Comparison of ENCODE assay signal across 8 cellular contexts in genomic region chr14:32940066-32940651, GRCh38. TPM values are rescaled to one million over a fixed set of nuclear protein-coding genes. Genes with fewer than 3 reads are reported as not detected.
DNase-seq lines count a peak whose midpoint lies in the region; ATAC-seq and TF ChIP-seq lines count a peak whose summit lies in the region.

No MANE protein-coding gene starts in this region.

- TF ChIP-seq EP300 in tibial nerve (IDR thresholded peaks at IDR 0.05), result peak in 1 of 2 donors; percentile 1

- H3K9me3 ChIP-seq in A673 (ENCODE audit: low read depth, low read length, poor library complexity, severe bottlenecking) (no peaks in the 10 kb centered on the region), ascending aorta (no peaks in the 10 kb centered on the region), tibial nerve (no peaks in the 10 kb centered on the region)

- CTCF ChIA-PET in A673 (lab: Charles Lee), result interaction anchor here (0.7 kb wide), 1 partner anchor 829 kb away, joined by 8 read pairs; no protein-coding TSS in a partner anchor

- no peak for TF ChIP-seq POLR2A in tibial nerve (IDR thresholded peaks at IDR 0.05)

- H3K27me3 ChIP-seq in A673 (replicated peaks; ENCODE audit: insufficient read depth, low read depth, low read length, poor library complexity) (no peaks in the 10 kb centered on the region), ascending aorta (no peaks in the 10 kb centered on the region), tibial nerve (peaks cover 0 to 22% of the 10 kb centered on the region in 2 donors)

- no TSS peak for BruUV-seq in A673 (replicated peaks; lab: Mats Ljungman, UMichigan)

- in situ Hi-C loops in KBM-7 (cut with MboI; ENCODE audit: low pct_unique_long_range_greater_than_20kb, low sequenced_read_pairs), result no loop called here

- H3K27ac ChIP-seq in A673 (ENCODE audit: low read depth, low read length, poor library complexity, severe bottlenecking) (peak overlapping the region; percentile 98), ascending aorta (peak overlapping the region; percentile 81 to 94), tibial nerve (peak overlapping the region; percentile 58 to 94 (median 80))

- intact Hi-C loops in A673 (cut with micrococcal nuclease; ENCODE audit: unreplicated experiment) (loop anchor here (2.0 to 10.0 kb wide), 5 partner anchors 47 to 853 kb away; no protein-coding TSS in a partner anchor), ascending aorta (cut with DNase I) (no loop called here)

- WGBS in tibial nerve, 2 donors, result 19 to 24% methylated on average over 13 of the region's 13 CpGs

- DNase-seq in A673 (ENCODE audit: low spot score) (peak; percentile 89), KBM-7 (peak; percentile 9), ascending aorta (ENCODE audit: low spot score in 2 of 2) (no peak), left kidney (ENCODE audit: low read depth, low spot score) (peak; percentile 49), tibial nerve (ENCODE audit: low spot score in 2 of 2) (no peak)

- TF ChIP-seq CTCF in A673 (conservative IDR thresholded peaks at IDR 0.05; ENCODE audit: low read depth, low read length) (no peak), ascending aorta (IDR thresholded peaks at IDR 0.05) (no peak), tibial nerve (IDR thresholded peaks at IDR 0.05) (no peak)

- H3K36me3 ChIP-seq in A673 (ENCODE audit: insufficient read depth, low read length, poor library complexity, severe bottlenecking) (no peaks in the 10 kb centered on the region), ascending aorta (no peaks in the 10 kb centered on the region), tibial nerve (no peaks in the 10 kb centered on the region)

- H3K4me3 ChIP-seq in A673 (ENCODE audit: low read depth, low read length, poor library complexity, severe bottlenecking) (peak overlapping the region; percentile 76), ascending aorta (peak overlapping the region; percentile 72 to 80), tibial nerve (peak overlapping the region; percentile 52 to 85 (median 66))

- POLR2A ChIA-PET in A673 (lab: Charles Lee; ENCODE audit: low non-redundant PET), result interaction anchor here (0.7 kb wide), 3 partner anchors 238 to 387 kb away, joined by 3 to 7 read pairs (median 7); no protein-coding TSS in a partner anchor

- ATAC-seq in GM21786 (IDR thresholded peaks at IDR 0.05; ENCODE audit: unreplicated experiment), result no peak
- no peak for ATAC-seq in GM19463 (IDR thresholded peaks at IDR 0.05; ENCODE audit: unreplicated experiment)
- no peak for ATAC-seq in GM19397 (IDR thresholded peaks at IDR 0.05; ENCODE audit: unreplicated experiment)

- H3K4me1 ChIP-seq in A673 (ENCODE audit: insufficient read depth, low read length, poor library complexity, severe bottlenecking) (peaks cover 61% of the 10 kb centered on the region), ascending aorta (peaks cover under 1 to 7% of the 10 kb centered on the region in 2 donors), tibial nerve (peaks cover 0 to 21% (median 5%) of the 10 kb centered on the region in 4 donors)

RNA-seq across cellular contexts. Expression of gene NPAS3, which starts 1.5 kb away (rescaled TPM):
- total RNA-seq in A673 (2021) (15.6 and 16.5 TPM in 2 replicates), ascending aorta (not detected), tibial nerve (10 to 100 TPM in 1 of 4 donors, 1 to 10 TPM in 3; 1.5 to 12.3 (median 3.4) TPM)

Comparison
In these comparisons a context has a peak if more than half of its experiments do, and no peak if none do; other contexts are left out.
1. DNase-seq: peak in A673 (single experiment), KBM-7 (single experiment) and left kidney (single experiment); none in ascending aorta (0 of 2) and tibial nerve (0 of 2).
2. Peak in every context shown above with its lines, with median percentiles within 50 percentile points of each other: H3K27ac ChIP-seq and H3K4me3 ChIP-seq.